14 cellular contexts compared by ENCODE assay signal in genomic region chr3:42213417-42213816, GRCh38. TPM values are rescaled to one million over a fixed set of nuclear protein-coding genes. Genes with fewer than 3 reads are reported as not detected.
DNase-seq lines count a peak whose midpoint lies in the region; ATAC-seq, FAIRE-seq and TF ChIP-seq lines count a peak whose summit lies in the region.
"Had no signal": no experiment of that assay in that cellular context is flagged by ENCODE, and none has a peak within 500 bp of the region (broad histone marks: within the 10 kb centered on the region; RNA-seq: fewer than 3 reads in every experiment).

No MANE protein-coding gene starts in this region.

- no peak for FAIRE-seq in H1 (lab: Jason Lieb, UNC)
- FAIRE-seq: TTC549 had no signal

- no peak for DNase-seq in Right ventricle myocardium superior
- no peak for DNase-seq in left ventricle myocardium inferior
- no peak for DNase-seq in H1 (ENCODE audit: low read depth in 1 of 2, low spot score in 2 of 2)
- peak; percentile 68 for DNase-seq in transverse colon
- no peak for DNase-seq in sigmoid colon
- DNase-seq in cerebellum (ENCODE audit: low spot score) = no peak
- DNase-seq in H7 = no peak
- DNase-seq: heart left ventricle had no signal

- H3K36me3 ChIP-seq in left ventricle myocardium inferior (peaks cover 57% of the 10 kb centered on the region), H1 (ENCODE audit: control insufficient read depth in 2 of 4, insufficient read depth in 4 of 4, low read length in 3 of 4) (peaks cover 0 to 13% (median 8%) of the 10 kb centered on the region in 4 experiments; a peak in 4 of 8 replicates), transverse colon (peaks cover 0 to 18% (median 2%) of the 10 kb centered on the region in 4 donors), sigmoid colon (peaks cover 0 to 61% (median 9%) of the 10 kb centered on the region in 4 donors), H7 (replicated peaks; ENCODE audit: control insufficient read depth, insufficient read depth, low read length) (peaks cover 1% of the 10 kb centered on the region)

- no peak overlapping the region for H4K8ac ChIP-seq in H1 (ENCODE audit: extremely low read depth, insufficient read depth, low read length)

- no peaks in the 10 kb centered on the region for H3K79me2 ChIP-seq in H1 (ENCODE audit: control insufficient read depth in 1 of 2, insufficient read depth in 2 of 2, low read length in 2 of 2)

- H3K9ac ChIP-seq in H1 (replicated peaks in 1 of 4; ENCODE audit: extremely low read depth in 1 of 4, low read depth in 3 of 4, low read length in 3 of 4) = no peak overlapping the region

- H3K4me3 ChIP-seq in left ventricle myocardium inferior (no peak overlapping the region), H1 (ENCODE audit: extremely low read depth in 1 of 4, insufficient read depth in 2 of 4, low read depth in 3 of 4, low read length in 4 of 4) (no peak overlapping the region), transverse colon (no peak overlapping the region), sigmoid colon (no peak overlapping the region), H7 (ENCODE audit: insufficient read depth, low read depth, low read length) (no peak overlapping the region)
- H3K4me3 ChIP-seq: heart left ventricle, right atrium auricular region had no signal

- H3K4me1 ChIP-seq in left ventricle myocardium inferior = peaks cover 26% of the 10 kb centered on the region
- H3K4me1 ChIP-seq in H1 (replicated peaks in 1 of 4; ENCODE audit: control insufficient read depth in 3 of 4, insufficient read depth in 4 of 4, low read length in 3 of 4) = peaks cover 0 to 5% (median 2%) of the 10 kb centered on the region in 4 experiments; a peak in 2 of 7 replicates
- peaks cover 0 to 6% (median 3%) of the 10 kb centered on the region in 4 donors for H3K4me1 ChIP-seq in transverse colon
- peaks cover 0 to 11% (median 7%) of the 10 kb centered on the region in 4 donors for H3K4me1 ChIP-seq in sigmoid colon
- H3K4me1 ChIP-seq: right atrium auricular region had no signal

- no peak overlapping the region for H2AK5ac ChIP-seq in H1 (ENCODE audit: low read depth, low read length)

- in situ Hi-C loops in transverse colon (cut with MboI; ENCODE audit: low pct_ligation_motif_present in 1 of 4, low pct_unique_long_range_greater_than_20kb in 1 of 4, low sequenced_read_pairs in 3 of 4) = no loop called here

- no peak overlapping the region for H2BK120ac ChIP-seq in H1 (replicated peaks; ENCODE audit: low read depth, low read length)

- peaks cover 0 to 2% of the 10 kb centered on the region in 2 experiments for H4K20me1 ChIP-seq in H1 (replicated peaks in 1 of 2; ENCODE audit: control insufficient read depth in 1 of 2, insufficient read depth in 2 of 2, low read length in 2 of 2)

- no peak overlapping the region for H4K91ac ChIP-seq in H1 (replicated peaks; ENCODE audit: insufficient read length, low read length)

- no peak overlapping the region for H4K5ac ChIP-seq in H1 (ENCODE audit: insufficient read length, low read depth, low read length)

- TF ChIP-seq POLR2A in H1 (IDR thresholded peaks at IDR 0.05; ENCODE audit: control extremely low read depth in 1 of 2, low read depth in 2 of 2, low read length in 2 of 2) (no peak), transverse colon (IDR thresholded peaks at IDR 0.05) (no peak), sigmoid colon (IDR thresholded peaks at IDR 0.05) (no peak)

- H2BK5ac ChIP-seq in H1 (ENCODE audit: low read depth, low read length) = 0 out of 2 replicates have a peak overlapping the region, but pooled peaks have one; percentile 12

- no peak overlapping the region for H2BK20ac ChIP-seq in H1 (ENCODE audit: low read length)

- no peak for TF ChIP-seq CTCF in left ventricle myocardium inferior (IDR thresholded peaks at IDR 0.05; ENCODE audit: borderline replicate concordance)
- no peak for TF ChIP-seq CTCF in H1 (IDR thresholded peaks at IDR 0.05; ENCODE audit: control extremely low read depth in 1 of 3, insufficient read depth in 1 of 3, low read depth in 1 of 3, low read length in 3 of 3)
- TF ChIP-seq CTCF in transverse colon (IDR thresholded peaks at IDR 0.05) = no peak
- no peak for TF ChIP-seq CTCF in sigmoid colon (IDR thresholded peaks at IDR 0.05)

- H3K14ac ChIP-seq in H1 (ENCODE audit: insufficient read length) = no peak overlapping the region

- TF ChIP-seq RAD21 in H1 (IDR thresholded peaks at IDR 0.05 in 1 of 2, conservative IDR thresholded peaks at IDR 0.05 in 1 of 2; ENCODE audit: low read depth in 2 of 2, low read length in 2 of 2) = no peak

- ATAC-seq in Right ventricle myocardium superior (ENCODE audit: poor library complexity) (peak; percentile 45), HG03196 (IDR thresholded peaks at IDR 0.05; ENCODE audit: unreplicated experiment) (peak; percentile 47)

- no peaks in the 10 kb centered on the region for H3K23me2 ChIP-seq in H1 (ENCODE audit: low read depth, low read length)

- H3K4ac ChIP-seq in H1 (replicated peaks; ENCODE audit: insufficient read length, low read depth, low read length) = no peak overlapping the region

- H3K23ac ChIP-seq in H1 (ENCODE audit: insufficient read length) = no peak overlapping the region

- H3K18ac ChIP-seq in H1 (ENCODE audit: extremely low read depth, low read length) = no peak overlapping the region

- CTCF ChIA-PET in H1 (lab: Charles Lee; ENCODE audit: partially characterized antibody) = interaction anchor here (2.9 kb wide), 1 partner anchor 22 kb away, joined by 10 read pairs; no protein-coding TSS in a partner anchor

- no peak overlapping the region for H3K4me2 ChIP-seq in H1 (ENCODE audit: insufficient read depth in 1 of 2, low read depth in 2 of 2, low read length in 2 of 2)

- H3K27ac ChIP-seq in left ventricle myocardium inferior (replicated peaks) (no peak overlapping the region), H1 (ENCODE audit: low read depth, low read length) (no peak overlapping the region), transverse colon (peak overlapping the region in 2 of 4 donors; percentile 8 to 50), sigmoid colon (no peak overlapping the region)
- H3K27ac ChIP-seq: heart left ventricle, right atrium auricular region had no signal

- H3K56ac ChIP-seq in H1 (replicated peaks; ENCODE audit: insufficient read length, low read depth, low read length) = no peak overlapping the region

- POLR2A ChIA-PET in H1 (lab: Charles Lee; ENCODE audit: partially characterized antibody) = no interaction called here

- intact Hi-C loops in Right ventricle myocardium superior (cut with DNase I) = no loop called here
- intact Hi-C loops in left ventricle myocardium inferior (cut with micrococcal nuclease) = no loop called here
- intact Hi-C loops in transverse colon (cut with DNase I; ENCODE audit: low total_unique reads) = no loop called here
- intact Hi-C loops in sigmoid colon (cut with DNase I) = no loop called here

- no peak overlapping the region for H2BK15ac ChIP-seq in H1 (ENCODE audit: low read length)

- H2BK12ac ChIP-seq in H1 (ENCODE audit: low read depth, low read length) = no peak overlapping the region

- H3K9me3 ChIP-seq in left ventricle myocardium inferior (replicated peaks) (no peaks in the 10 kb centered on the region), H1 (ENCODE audit: insufficient read depth in 2 of 2, low read depth in 1 of 2, low read length in 1 of 2) (no peaks in the 10 kb centered on the region), transverse colon (no peaks in the 10 kb centered on the region), sigmoid colon (no peaks in the 10 kb centered on the region)
- H3K9me3 ChIP-seq: heart left ventricle, right atrium auricular region had no signal

- H3K27me3 ChIP-seq in left ventricle myocardium inferior (ENCODE audit: low read depth) (no peaks in the 10 kb centered on the region), H1 (replicated peaks in 1 of 4; ENCODE audit: control insufficient read depth in 3 of 4, extremely low read depth in 1 of 4, insufficient read depth in 3 of 4, low read length in 3 of 4) (no peaks in the 10 kb centered on the region), transverse colon (no peaks in the 10 kb centered on the region), sigmoid colon (no peaks in the 10 kb centered on the region), H7 (ENCODE audit: control insufficient read depth, insufficient read depth, low read length) (no peaks in the 10 kb centered on the region)
- H3K27me3 ChIP-seq: heart left ventricle, right atrium auricular region had no signal

- TF ChIP-seq EP300 in H1 (IDR thresholded peaks at IDR 0.05; ENCODE audit: borderline replicate concordance in 1 of 2, low read depth in 2 of 2, low read length in 2 of 2) = no peak
- no peak for TF ChIP-seq EP300 in transverse colon (IDR thresholded peaks at IDR 0.05; ENCODE audit: low read depth)
- no peak for TF ChIP-seq EP300 in sigmoid colon (IDR thresholded peaks at IDR 0.05)

- H3K79me1 ChIP-seq in H1 (ENCODE audit: low read depth, low read length) = no peaks in the 10 kb centered on the region

- WGBS in H1 (ENCODE audit: extremely low coverage in 1 of 2, insufficient coverage in 1 of 2, insufficient read length in 1 of 2, insufficient replicate concordance in 2 of 2, low coverage in 1 of 2, low lambda C conversion rate in 2 of 2, missing lambda C conversion rate in 1 of 2), 2 experiments = 86% methylated on average over 6 of the region's 6 CpGs; no CpG with 5 or more reads in 1 of the 2 experiments
- WGBS in transverse colon (ENCODE audit: low coverage in 1 of 2), 2 donors = 71 to 80% methylated on average over 2 to 6 of the region's 6 CpGs
- WGBS in sigmoid colon, 2 donors = 57 to 59% methylated on average over 6 of the region's 6 CpGs

- no peak overlapping the region for H2AFZ ChIP-seq in H1 (ENCODE audit: low read length)

TF ChIP-seq in H1, 55 proteins besides CTCF, POLR2A, EP300 and RAD21 (continues in another document):
- TF ChIP-seq TEAD4 (IDR thresholded peaks at IDR 0.05; ENCODE audit: low read depth, low read length) (no peak), CHD2 (IDR thresholded peaks at IDR 0.05; ENCODE audit: low read length) (no peak), GTF2F1 (IDR thresholded peaks at IDR 0.05; ENCODE audit: borderline replicate concordance, low read depth, low read length) (no peak)

RNA-seq across cellular contexts. Expression of gene CCK, which starts 52.6 kb away (rescaled TPM):
- total RNA-seq in Right ventricle myocardium superior (not detected), left ventricle myocardium inferior (not detected), transverse colon (1 to 10 TPM in 3 of 4 donors, not detected in 1; 1.4 to 2.2 (median 1.9) TPM), sigmoid colon (10 to 100 TPM in 2 of 4 donors, 1 to 10 TPM in 2; 6.9 to 12.5 (median 8.8) TPM), cerebellum (2.4 TPM)
- 0.99 and 2.4 TPM in 2 replicates for total RNA-seq in H1 (2021; fragmentation: NEBNext Ultra II Directional; extraction: Animal tissue kit (Norgen Biotek cat#: 25700))
- polyA plus RNA-seq in H1 (2011; rRNA removed) (2.8 and 3.5 TPM in 2 replicates), sigmoid colon (under 1 TPM in 1 of 3 donors, not detected in 2; 0.20 TPM)
- 2.3 TPM for polyA plus RNA-seq in H1 (2011; cell fraction: cytosol; rRNA removed)
- 1.7 TPM for polyA plus RNA-seq in H1 (2011; cell fraction: nucleus; rRNA removed)
- polyA plus RNA-seq in H1 (2012, experiment 1 of 2) = 1.0 to 1.7 TPM (median 1.5 TPM) in 4 replicates
- polyA plus RNA-seq in H1 (2012, experiment 2 of 2) = 0.93 TPM
- 0.55 TPM for polyA plus RNA-seq in H1 (2013, experiment 1 of 2)
- 0.99 TPM for polyA plus RNA-seq in H1 (2013, experiment 2 of 2)
- polyA minus RNA-seq in H1 (2011; rRNA and poly(A)+ RNA removed) = 0.46 TPM in 1 of 2 replicates, not detected in the other
- not detected for polyA minus RNA-seq in H1 (2011; cell fraction: cytosol; rRNA and poly(A)+ RNA removed)
- 1.3 TPM for polyA minus RNA-seq in H1 (2011; cell fraction: nucleus; rRNA and poly(A)+ RNA removed)
- total RNA-seq in H7 (2014; rRNA removed; shearing (Covaris generic)) = 0.14 TPM in 1 of 2 replicates, not detected in the other
- total RNA-seq: dermis microvascular lymphatic vessel endothelial cell, heart left ventricle, M059J, right atrium auricular region had no signal
- polyA plus RNA-seq: BJ, heart left ventricle had no signal
